ENCODE assay signal across 13 cellular contexts in genomic region chr10:62689712-62690111, GRCh38.
DNase-seq lines count a peak whose midpoint lies in the region; ATAC-seq and TF ChIP-seq lines count a peak whose summit lies in the region.
"Had no signal": no experiment of that assay in that cellular context is flagged by ENCODE, and none has a peak within 500 bp of the region (broad histone marks: within the 10 kb centered on the region; RNA-seq: fewer than 3 reads in every experiment).

No MANE protein-coding gene starts in this region.

- H3K9me3 Mint-ChIP-seq in immature natural killer cell: no peaks in the 10 kb centered on the region

- no peaks in the 10 kb centered on the region for H3F3A ChIP-seq in OCI-LY1 (ENCODE audit: insufficient read depth, low read length)

- no peaks in the 10 kb centered on the region for H4K20me1 ChIP-seq in OCI-LY1 (ENCODE audit: insufficient read depth, low read length)

- H3K9me3 ChIP-seq in OCI-LY1 (ENCODE audit: low read length): peaks cover 2% of the 10 kb centered on the region; the same call in 1 of the 2 replicates

- no peak overlapping the region for H3K27ac ChIP-seq in OCI-LY1 (ENCODE audit: low read depth, low read length, poor library complexity, severe bottlenecking)
- H3K27ac ChIP-seq: C4-2B, coronary artery had no signal

- H3K4me1 ChIP-seq in OCI-LY1 (ENCODE audit: insufficient read depth, low read length, severe bottlenecking): peaks cover 11% of the 10 kb centered on the region

- DNase-seq in CD1c-positive myeloid dendritic cell (ENCODE audit: extremely low spot score) (peak; percentile 77), immature natural killer cell (peak; percentile 50 to 55 (median 51)), foreskin fibroblast (no peak), cerebellum (ENCODE audit: low spot score) (no peak), NCI-H526 treated with DMSO at 0.1 percent for 48 hours (lab: John Stamatoyannopoulos, UW) (no peak), kidney tubule cell (ENCODE audit: low spot score) (no peak)
- DNase-seq: activated CD4-positive, CD25-positive, alpha-beta regulatory T cell; HFFc6; SIG-M5 had no signal

- no peaks in the 10 kb centered on the region for H3K79me2 ChIP-seq in OCI-LY1 (ENCODE audit: insufficient read depth, low read length)

- no peak overlapping the region for H2AFZ ChIP-seq in OCI-LY1 (ENCODE audit: low read length)

- H3K27me3 Mint-ChIP-seq in immature natural killer cell (ENCODE audit: low read depth in 3 of 3): peaks cover 0 to 4% (median 0%) of the 10 kb centered on the region in 3 donors

- H3K4me2 ChIP-seq in OCI-LY1 (ENCODE audit: low read length): peak overlapping the region; percentile 9; the same call in 1 of the 2 replicates

- H3K36me3 Mint-ChIP-seq in immature natural killer cell: peaks cover 0 to 3% (median 0%) of the 10 kb centered on the region in 3 donors

- H3K9me2 ChIP-seq in OCI-LY1 (ENCODE audit: low read depth, low read length): no peaks in the 10 kb centered on the region

- no peak overlapping the region for H3K9ac ChIP-seq in OCI-LY1 (ENCODE audit: low read length)

- peak overlapping the region; percentile 83 to 93 (median 88) for H3K27ac Mint-ChIP-seq in immature natural killer cell
- H3K27ac Mint-ChIP-seq: HFFc6 had no signal

- TF ChIP-seq CTCF in OCI-LY1 (IDR thresholded peaks at IDR 0.05; ENCODE audit: low read length) (no peak), foreskin fibroblast (IDR thresholded peaks at IDR 0.05; ENCODE audit: low read depth, low read length) (no peak)

- peaks cover 76 to 78% of the 10 kb centered on the region in 2 donors for H3K4me1 Mint-ChIP-seq in immature natural killer cell

- no peak overlapping the region for H3K4me3 ChIP-seq in OCI-LY1 (ENCODE audit: low read depth, low read length, poor library complexity, severe bottlenecking)
- no peak overlapping the region for H3K4me3 ChIP-seq in foreskin fibroblast (ENCODE audit: low read depth in 1 of 2, low read length in 2 of 2)
- H3K4me3 ChIP-seq: coronary artery had no signal

- H3K27me3 ChIP-seq in OCI-LY1 (ENCODE audit: insufficient read depth, low read length): no peaks in the 10 kb centered on the region

- peak; percentile 53 for ATAC-seq in GM18907 (IDR thresholded peaks at IDR 0.05; ENCODE audit: unreplicated experiment)

- H3K36me3 ChIP-seq in OCI-LY1 (ENCODE audit: insufficient read depth, low read length): no peaks in the 10 kb centered on the region

- peak overlapping the region; percentile 70 to 86 (median 80) for H3K4me3 Mint-ChIP-seq in immature natural killer cell
- H3K4me3 Mint-ChIP-seq: HFFc6 had no signal

Comparison
In these comparisons a context has a peak if more than half of its experiments do, and no peak if none do; other contexts are left out.
1. DNase-seq: peak in CD1c-positive myeloid dendritic cell (single experiment) and immature natural killer cell (3 of 3); none in foreskin fibroblast (0 of 2), cerebellum (single experiment), NCI-H526 treated with DMSO at 0.1 percent for 48 hours (single experiment) and kidney tubule cell (single experiment).